In genomic region chr3:141231923-141232861, GRCh38 we compare ENCODE assay signal across 8 cellular contexts. TPM values are rescaled to one million over a fixed set of nuclear protein-coding genes. Genes with fewer than 3 reads are reported as not detected.
DNase-seq lines count a peak whose midpoint lies in the region; ATAC-seq and TF ChIP-seq lines count a peak whose summit lies in the region.

No MANE protein-coding gene starts in this region.

- H2AFZ ChIP-seq in KMS-11 (ENCODE audit: low read depth): peak overlapping the region; percentile 87
- peak overlapping the region; percentile 76 for H2AFZ ChIP-seq in fibroblast of lung (ENCODE audit: low read length)

- H3K36me3 Mint-ChIP-seq in natural killer cell treated with Interleukin-12 subunit alpha and Interleukin-12 subunit beta and Interleukin-15 and Interleukin-18, amount 100 ng/mL, for 72 hours: no peaks in the 10 kb centered on the region

- peaks cover 27% of the 10 kb centered on the region for H3K4me1 ChIP-seq in KMS-11 (ENCODE audit: low read depth, poor library complexity, severe bottlenecking)
- H3K4me1 ChIP-seq in fibroblast of lung (ENCODE audit: control insufficient read depth, extremely low read depth, insufficient read depth, low read length): peaks cover 7% of the 10 kb centered on the region

- H3K36me3 ChIP-seq in KMS-11 (ENCODE audit: insufficient read depth) (no peaks in the 10 kb centered on the region), fibroblast of lung (ENCODE audit: control insufficient read depth, insufficient read depth, low read length) (no peaks in the 10 kb centered on the region)

- TF ChIP-seq CTCF in KMS-11 (conservative IDR thresholded peaks at IDR 0.05; ENCODE audit: low read depth, low read length) (no peak), fibroblast of lung (conservative IDR thresholded peaks at IDR 0.05 in 1 of 2, IDR thresholded peaks at IDR 0.05 in 1 of 2; ENCODE audit: low read depth in 1 of 2, low read length in 2 of 2) (no peak)

- H3K9me3 Mint-ChIP-seq in natural killer cell treated with Interleukin-12 subunit alpha and Interleukin-12 subunit beta and Interleukin-15 and Interleukin-18, amount 100 ng/mL, for 72 hours: no peaks in the 10 kb centered on the region

- H3K27me3 Mint-ChIP-seq in natural killer cell treated with Interleukin-12 subunit alpha and Interleukin-12 subunit beta and Interleukin-15 and Interleukin-18, amount 100 ng/mL, for 72 hours: peaks cover 0 to 3% of the 10 kb centered on the region in 2 donors

- peak overlapping the region; percentile 77 for H3K4me2 ChIP-seq in KMS-11
- peak overlapping the region; percentile 66 for H3K4me2 ChIP-seq in fibroblast of lung (ENCODE audit: extremely low read depth, insufficient read depth, low read length)

- no peaks in the 10 kb centered on the region for H3K9me3 ChIP-seq in fibroblast of lung (ENCODE audit: control insufficient read depth, insufficient read depth, low read depth, low read length)

- H3K4me1 Mint-ChIP-seq in natural killer cell treated with Interleukin-12 subunit alpha and Interleukin-12 subunit beta and Interleukin-15 and Interleukin-18, amount 100 ng/mL, for 72 hours (ENCODE audit: low read depth in 2 of 2): peaks cover 49 to 59% of the 10 kb centered on the region in 2 donors

- H3K4me3 ChIP-seq in KMS-11 (IDR thresholded peaks at IDR 0.05; ENCODE audit: insufficient read depth, low read depth, low read length) (peak overlapping the region; percentile 72), fibroblast of lung (replicated peaks in 1 of 4; ENCODE audit: control extremely low read depth in 1 of 4, insufficient read depth in 1 of 4, low read depth in 3 of 4, low read length in 4 of 4) (peak overlapping the region; percentile 57 to 76 (median 60))

- H3K27ac ChIP-seq in KMS-11: no peak overlapping the region
- H3K27ac ChIP-seq in fibroblast of lung (ENCODE audit: insufficient read depth, low read length): peak overlapping the region; percentile 18

- H3K27me3 ChIP-seq in KMS-11 (ENCODE audit: insufficient read depth, low read depth) (0 out of 2 replicates have a peak, but pooled peaks cover 4% of the 10 kb centered on the region), fibroblast of lung (ENCODE audit: control insufficient read depth, insufficient read depth, low read length) (no peaks in the 10 kb centered on the region)

- DNase-seq in activated T-cell treated with anti-CD3 and anti-CD28 coated beads for 1 hour (ENCODE audit: low read depth) (peak; percentile 9), activated T-cell treated with anti-CD3 and anti-CD28 coated beads for 4 hours (no peak), fibroblast of lung (ENCODE audit: low read depth in 2 of 2) (peak in 1 of 2 donors; percentile 5), NCI-H2029 (lab: John Stamatoyannopoulos, UW) (no peak)
- peak; percentile 22 for DNase-seq in activated CD8-positive, alpha-beta memory T cell treated with anti-CD3 and anti-CD28 coated beads, Interleukin-2, amount 50 U/mL, for 4 hours
- DNase-seq in natural killer cell treated with Interleukin-12 subunit alpha and Interleukin-12 subunit beta and Interleukin-15 and Interleukin-18, amount 100 ng/mL, for 72 hours (ENCODE audit: low spot score): no peak

- H3K27ac Mint-ChIP-seq in natural killer cell treated with Interleukin-12 subunit alpha and Interleukin-12 subunit beta and Interleukin-15 and Interleukin-18, amount 100 ng/mL, for 72 hours: peak overlapping the region; percentile 1 to 65

- H3K9ac ChIP-seq in KMS-11: peak overlapping the region; percentile 35; the same call in 1 of the 2 replicates
- H3K9ac ChIP-seq in fibroblast of lung (ENCODE audit: insufficient read depth, low read length): peak overlapping the region; percentile 57

- ATAC-seq in natural killer cell treated with Interleukin-12 subunit alpha and Interleukin-12 subunit beta and Interleukin-15 and Interleukin-18, amount 100 ng/mL, for 72 hours: peak in 1 of 2 donors; percentile 10
- no peak for ATAC-seq in HG03097 (IDR thresholded peaks at IDR 0.05; ENCODE audit: low FRiP score, unreplicated experiment)

- peak overlapping the region; percentile 82 for H3K4me3 Mint-ChIP-seq in natural killer cell treated with Interleukin-12 subunit alpha and Interleukin-12 subunit beta and Interleukin-15 and Interleukin-18, amount 100 ng/mL, for 72 hours

- no peaks in the 10 kb centered on the region for H3K79me2 ChIP-seq in KMS-11 (ENCODE audit: insufficient read depth, low read depth)
- H3K79me2 ChIP-seq in fibroblast of lung (ENCODE audit: control insufficient read depth, insufficient read depth, low read length): no peaks in the 10 kb centered on the region

- H4K20me1 ChIP-seq in KMS-11 (ENCODE audit: insufficient read depth) (no peaks in the 10 kb centered on the region), fibroblast of lung (ENCODE audit: control insufficient read depth, extremely low read depth, insufficient read depth, low read length) (no peaks in the 10 kb centered on the region)

RNA-seq across cellular contexts. Expression of gene PXYLP1, which starts 0.6 kb away (rescaled TPM):
- total RNA-seq in fibroblast of lung: 5.1 and 6.2 TPM in 2 replicates
- 6.2 and 7.0 TPM in 2 replicates for polyA plus RNA-seq in fibroblast of lung
- polyA plus RNA-seq in fibroblast of lung (2012): 4.0 and 4.1 TPM in 2 replicates
- polyA minus RNA-seq in fibroblast of lung (ENCODE audit: low replicate concordance): 10.9 and 16.6 TPM in 2 replicates
- 10 to 100 TPM in 1 of 2 donors, 1 to 10 TPM in 1; 6.3 to 15.2 TPM for total RNA-seq in natural killer cell treated with Interleukin-12 subunit alpha and Interleukin-12 subunit beta and Interleukin-15 and Interleukin-18, amount 100 ng/mL, for 72 hours

Comparison
In these comparisons a context has a peak if more than half of its experiments do, and no peak if none do; other contexts are left out.
1. DNase-seq: peak in activated T-cell treated with anti-CD3 and anti-CD28 coated beads for 1 hour (single experiment) and activated CD8-positive, alpha-beta memory T cell treated with anti-CD3 and anti-CD28 coated beads, Interleukin-2, amount 50 U/mL, for 4 hours (single experiment); none in activated T-cell treated with anti-CD3 and anti-CD28 coated beads for 4 hours (single experiment), natural killer cell treated with Interleukin-12 subunit alpha and Interleukin-12 subunit beta and Interleukin-15 and Interleukin-18, amount 100 ng/mL, for 72 hours (single experiment) and NCI-H2029 (single experiment).